In genomic region chr19:19433666-19434213, GRCh38 we compare ENCODE assay signal across 1 cellular context.
TF ChIP-seq lines count a peak whose summit lies in the region.

No MANE protein-coding gene starts in this region.

TF ChIP-seq in HepG2, 621 proteins besides CTCF, POLR2A, EP300 and RAD21 (continued from another document):
- TF ChIP-seq ZNF512B (CRISPR knock-in tag; IDR thresholded peaks at IDR 0.05; ENCODE audit: borderline replicate concordance): no peak
- peak; percentile 49 for TF ChIP-seq SALL1 (CRISPR knock-in tag; IDR thresholded peaks at IDR 0.05)
- peak; percentile 47; the same call in 1 of the 2 replicates for TF ChIP-seq ZNF460 (CRISPR knock-in tag; IDR thresholded peaks at IDR 0.05; ENCODE audit: borderline replicate concordance)
- peak; percentile 70 for TF ChIP-seq HNF4A (CRISPR knock-in tag; IDR thresholded peaks at IDR 0.05)
- no peak for TF ChIP-seq KLF16 (CRISPR knock-in tag; IDR thresholded peaks at IDR 0.05)
- TF ChIP-seq RARA (CRISPR knock-in tag; IDR thresholded peaks at IDR 0.05): peak; percentile 35; the same call in 1 of the 2 replicates
- TF ChIP-seq AHDC1 (CRISPR knock-in tag; IDR thresholded peaks at IDR 0.05; ENCODE audit: borderline replicate concordance): peak; percentile 64; the same call in 1 of the 2 replicates
- no peak for TF ChIP-seq MAFK (conservative IDR thresholded peaks at IDR 0.05 in 1 of 2, IDR thresholded peaks at IDR 0.05 in 1 of 2; ENCODE audit: low read length in 2 of 2)
- TF ChIP-seq TAF1 (CRISPR knock-in tag; IDR thresholded peaks at IDR 0.05): no peak
- TF ChIP-seq JDP2 (CRISPR knock-in tag; IDR thresholded peaks at IDR 0.05; ENCODE audit: borderline replicate concordance): no peak
- TF ChIP-seq MIER2 (CRISPR knock-in tag; IDR thresholded peaks at IDR 0.05): no peak
- TF ChIP-seq TAF15 (IDR thresholded peaks at IDR 0.05; ENCODE audit: low read depth, low read length, poor library complexity, severe bottlenecking): no peak
- no peak for TF ChIP-seq GTF3A (CRISPR knock-in tag; conservative IDR thresholded peaks at IDR 0.05)
- no peak for TF ChIP-seq ZNF782 (CRISPR knock-in tag; IDR thresholded peaks at IDR 0.05; ENCODE audit: borderline replicate concordance)
- TF ChIP-seq TP53 (CRISPR knock-in tag; conservative IDR thresholded peaks at IDR 0.05): no peak
- TF ChIP-seq ZNF362 (CRISPR knock-in tag; IDR thresholded peaks at IDR 0.05; ENCODE audit: borderline replicate concordance): peak; percentile 29; the same call in 1 of the 2 replicates
- TF ChIP-seq ZBTB14 (CRISPR knock-in tag; IDR thresholded peaks at IDR 0.05): no peak
- peak; percentile 37; the same call in 1 of the 2 replicates for TF ChIP-seq PAXIP1 (CRISPR knock-in tag; conservative IDR thresholded peaks at IDR 0.05)
- no peak for TF ChIP-seq CHD4 (IDR thresholded peaks at IDR 0.05; ENCODE audit: borderline replicate concordance, low read length)
- no peak for TF ChIP-seq HOXD1 (CRISPR knock-in tag; IDR thresholded peaks at IDR 0.05)
- no peak for TF ChIP-seq KLF13 (CRISPR knock-in tag; IDR thresholded peaks at IDR 0.05)
- TF ChIP-seq ZBTB21 (CRISPR knock-in tag; IDR thresholded peaks at IDR 0.05): no peak
- no peak for TF ChIP-seq ZNF10 (CRISPR knock-in tag; IDR thresholded peaks at IDR 0.05; ENCODE audit: borderline replicate concordance, low read depth)
- no peak for TF ChIP-seq KDM1A (CRISPR knock-in tag; IDR thresholded peaks at IDR 0.05)
- no peak for TF ChIP-seq HDAC6 (IDR thresholded peaks at IDR 0.05; ENCODE audit: low read depth, low read length)
- no peak for TF ChIP-seq ZNF678 (CRISPR knock-in tag; IDR thresholded peaks at IDR 0.05)
- no peak for TF ChIP-seq BRD4 (CRISPR knock-in tag; IDR thresholded peaks at IDR 0.05)
- no peak for TF ChIP-seq MEIS2 (CRISPR knock-in tag; IDR thresholded peaks at IDR 0.05)
- no peak for TF ChIP-seq AKAP8 (CRISPR knock-in tag; IDR thresholded peaks at IDR 0.05)
- TF ChIP-seq NFE2L1 (CRISPR knock-in tag; IDR thresholded peaks at IDR 0.05; ENCODE audit: borderline replicate concordance): no peak
- TF ChIP-seq ZNF567 (CRISPR knock-in tag; IDR thresholded peaks at IDR 0.05; ENCODE audit: borderline replicate concordance): no peak
- no peak for TF ChIP-seq ZNF878 (CRISPR knock-in tag; IDR thresholded peaks at IDR 0.05)
- no peak for TF ChIP-seq ZNF296 (CRISPR knock-in tag; conservative IDR thresholded peaks at IDR 0.05)
- 0 out of 2 replicates have a peak, but pooled peaks have one; percentile 19 for TF ChIP-seq SAP130 (CRISPR knock-in tag; IDR thresholded peaks at IDR 0.05; ENCODE audit: low read depth)
- no peak for TF ChIP-seq TCF12 (IDR thresholded peaks at IDR 0.05)
- TF ChIP-seq TCF12 (CRISPR knock-in tag; IDR thresholded peaks at IDR 0.05): no peak
- TF ChIP-seq CREM (IDR thresholded peaks at IDR 0.05): no peak
- TF ChIP-seq CREM (CRISPR knock-in tag; IDR thresholded peaks at IDR 0.05): no peak
- no peak for TF ChIP-seq TFDP1 (CRISPR knock-in tag; IDR thresholded peaks at IDR 0.05; ENCODE audit: borderline replicate concordance)
- no peak for TF ChIP-seq ZHX1 (CRISPR knock-in tag; IDR thresholded peaks at IDR 0.05; ENCODE audit: low read depth)
- no peak for TF ChIP-seq UBTF (CRISPR knock-in tag; IDR thresholded peaks at IDR 0.05)
TF ChIP-seq in HepG2: peak in this region for 15.
